Comparison of ENCODE assay signal across 8 cellular contexts in genomic region chr9:14910178-14910805, GRCh38. TPM values are rescaled to one million over a fixed set of nuclear protein-coding genes. Genes with fewer than 3 reads are reported as not detected.
A peak's percentile ranks its signal among the peaks of the same experiment; 100 is the strongest.
DNase-seq lines count a peak whose midpoint lies in the region; TF ChIP-seq lines count a peak whose summit lies in the region.

Gene FREM1, minus strand, starts transcription at chr9:14910428. Its CDS starts 41,451 bp downstream, at chr9:14868977.

- POLR2A ChIA-PET in A673 (lab: Charles Lee; ENCODE audit: low non-redundant PET), result interaction anchor here (0.6 kb wide), 1 partner anchor 868 kb away, joined by 5 read pairs; no protein-coding TSS in a partner anchor

- no peaks in the 10 kb centered on the region for H3K9me3 ChIP-seq in A673 (ENCODE audit: low read depth, low read length, poor library complexity, severe bottlenecking)
- H3K9me3 ChIP-seq in esophagus muscularis mucosa, result no peaks in the 10 kb centered on the region
- no peaks in the 10 kb centered on the region for H3K9me3 ChIP-seq in muscle layer of colon (ENCODE audit: low read length)
- no peaks in the 10 kb centered on the region for H3K9me3 ChIP-seq in HAP-1

- TF ChIP-seq CTCF in A673 (conservative IDR thresholded peaks at IDR 0.05; ENCODE audit: low read depth, low read length), result no peak
- no peak for TF ChIP-seq CTCF in esophagus muscularis mucosa (IDR thresholded peaks at IDR 0.05)

- H3K27me3 ChIP-seq in A673 (replicated peaks; ENCODE audit: insufficient read depth, low read depth, low read length, poor library complexity), result no peaks in the 10 kb centered on the region
- H3K27me3 ChIP-seq in esophagus muscularis mucosa, result no peaks in the 10 kb centered on the region
- H3K27me3 ChIP-seq in muscle layer of colon (ENCODE audit: control insufficient read depth in 1 of 2, insufficient read depth in 2 of 2, low read length in 2 of 2), result no peaks in the 10 kb centered on the region
- no peaks in the 10 kb centered on the region; the same call in 1 of the 2 replicates for H3K27me3 ChIP-seq in HAP-1 (ENCODE audit: low read depth)

- no peak for TF ChIP-seq POLR2A in esophagus muscularis mucosa (IDR thresholded peaks at IDR 0.05; ENCODE audit: low read depth)

- intact Hi-C loops in A673 (cut with micrococcal nuclease; ENCODE audit: unreplicated experiment), result no loop called here
- intact Hi-C loops in esophagus muscularis mucosa (cut with DNase I), result no loop called here

- peak; percentile 32 for DNase-seq in A673 (ENCODE audit: low spot score)
- DNase-seq in NCI-H2171 treated with DMSO at 0.1 percent for 48 hours (lab: John Stamatoyannopoulos, UW), result peak; percentile 72
- DNase-seq in esophagus muscularis mucosa (ENCODE audit: extremely low spot score), result no peak
- no peak for DNase-seq in activated naive CD8-positive, alpha-beta T cell treated with anti-CD3 and anti-CD28 coated beads for 36 hours
- DNase-seq in cortex of kidney (lab: John Stamatoyannopoulos, UW), result no peak
- DNase-seq in KBM-7, result no peak
- no peak for DNase-seq in HAP-1 (ENCODE audit: low spot score in 2 of 2)

- no TSS peak for BruUV-seq in A673 (replicated peaks; lab: Mats Ljungman, UMichigan)

- in situ Hi-C loops in KBM-7 (cut with MboI; ENCODE audit: low pct_unique_long_range_greater_than_20kb, low sequenced_read_pairs) (no loop called here), HAP-1 (cut with MboI; ENCODE audit: low sequenced_read_pairs) (no loop called here)

- no peaks in the 10 kb centered on the region for H3K9me3 Mint-ChIP-seq in activated naive CD8-positive, alpha-beta T cell treated with anti-CD3 and anti-CD28 coated beads for 36 hours

- CTCF ChIA-PET in A673 (lab: Charles Lee), result no interaction called here

- no peaks in the 10 kb centered on the region for H3K36me3 Mint-ChIP-seq in activated naive CD8-positive, alpha-beta T cell treated with anti-CD3 and anti-CD28 coated beads for 36 hours

- H3K27ac ChIP-seq in A673 (ENCODE audit: low read depth, low read length, poor library complexity, severe bottlenecking) (peak within 1 kb of the TSS; percentile 13), esophagus muscularis mucosa (replicated peaks in 1 of 4) (peak within 1 kb of the TSS; percentile 4 to 55 (median 24)), muscle layer of colon (ENCODE audit: low read depth, low read length) (peak within 1 kb of the TSS; percentile 71)

- TF ChIP-seq EP300 in esophagus muscularis mucosa (IDR thresholded peaks at IDR 0.05), result no peak

- peaks cover 3% of the 10 kb centered on the region for H3K27me3 Mint-ChIP-seq in activated naive CD8-positive, alpha-beta T cell treated with anti-CD3 and anti-CD28 coated beads for 36 hours

- no peaks in the 10 kb centered on the region for H3K4me1 Mint-ChIP-seq in activated naive CD8-positive, alpha-beta T cell treated with anti-CD3 and anti-CD28 coated beads for 36 hours

- peak within 1 kb of the TSS; percentile 62 for H3K9ac ChIP-seq in muscle layer of colon (ENCODE audit: low read length)

- peaks cover 27% of the 10 kb centered on the region for H3K4me1 ChIP-seq in A673 (ENCODE audit: insufficient read depth, low read length, poor library complexity, severe bottlenecking)
- peaks cover 3 to 42% (median 21%) of the 10 kb centered on the region in 4 donors for H3K4me1 ChIP-seq in esophagus muscularis mucosa
- H3K4me1 ChIP-seq in muscle layer of colon (ENCODE audit: insufficient read depth, low read length), result peaks cover 41% of the 10 kb centered on the region
- H3K4me1 ChIP-seq in HAP-1, result no peaks in the 10 kb centered on the region

- 28% methylated on average over 16 of the region's 16 CpGs for WGBS in esophagus muscularis mucosa

- no peak within 1 kb of the TSS for H3K27ac Mint-ChIP-seq in activated naive CD8-positive, alpha-beta T cell treated with anti-CD3 and anti-CD28 coated beads for 36 hours

- H3K36me3 ChIP-seq in A673 (ENCODE audit: insufficient read depth, low read length, poor library complexity, severe bottlenecking) (no peaks in the 10 kb centered on the region), esophagus muscularis mucosa (no peaks in the 10 kb centered on the region), muscle layer of colon (ENCODE audit: insufficient read depth, low read length) (no peaks in the 10 kb centered on the region), HAP-1 (replicated peaks) (no peaks in the 10 kb centered on the region)

- no peak within 1 kb of the TSS for H3K4me3 Mint-ChIP-seq in activated naive CD8-positive, alpha-beta T cell treated with anti-CD3 and anti-CD28 coated beads for 36 hours

- H3K4me3 ChIP-seq in A673 (ENCODE audit: low read depth, low read length, poor library complexity, severe bottlenecking) (peak within 1 kb of the TSS; percentile 23), esophagus muscularis mucosa (peak within 1 kb of the TSS; percentile 32 to 49 (median 38)), muscle layer of colon (ENCODE audit: low read depth in 1 of 2, low read length in 2 of 2) (peak within 1 kb of the TSS; percentile 38 to 85), HAP-1 (no peak within 1 kb of the TSS)

RNA-seq across cellular contexts. Expression of gene FREM1, which starts in this region (rescaled TPM):
- total RNA-seq in A673 (2021) (4.2 and 5.1 TPM in 2 replicates), esophagus muscularis mucosa (1 to 10 TPM in 3 of 4 donors, under 1 TPM in 1; 0.58 to 3.5 (median 1.9) TPM)
- not detected for total RNA-seq in activated naive CD8-positive, alpha-beta T cell treated with anti-CD3 and anti-CD28 coated beads for 36 hours

Comparison
In these comparisons a context has a peak if more than half of its experiments do, and no peak if none do; other contexts are left out.
1. DNase-seq: peak in A673 (single experiment) and NCI-H2171 treated with DMSO at 0.1 percent for 48 hours (single experiment); none in esophagus muscularis mucosa (single experiment), activated naive CD8-positive, alpha-beta T cell treated with anti-CD3 and anti-CD28 coated beads for 36 hours (single experiment), cortex of kidney (single experiment), KBM-7 (single experiment) and HAP-1 (0 of 2).
2. H3K27ac ChIP-seq: peak in every context shown above with its lines; median percentile 71 in muscle layer of colon; 24 in esophagus muscularis mucosa; 13 in A673.